Comparison of ENCODE assay signal across 8 cellular contexts in genomic region chr15:84653584-84653909, GRCh38. TPM values are rescaled to one million over a fixed set of nuclear protein-coding genes. Genes with fewer than 3 reads are reported as not detected.
DNase-seq lines count a peak whose midpoint lies in the region; ATAC-seq, FAIRE-seq and TF ChIP-seq lines count a peak whose summit lies in the region.

No MANE protein-coding gene starts in this region.

- peaks cover 0 to 9% of the 10 kb centered on the region in 2 experiments; a peak in 2 of 4 replicates for H3K79me2 ChIP-seq in H1 (ENCODE audit: control insufficient read depth in 1 of 2, insufficient read depth in 2 of 2, low read length in 2 of 2)

- TF ChIP-seq CTCF in CD4-positive, alpha-beta T cell (IDR thresholded peaks at IDR 0.05), result no peak
- TF ChIP-seq CTCF in NB4 (IDR thresholded peaks at IDR 0.05; ENCODE audit: low read depth, low read length) (no peak), H1 (IDR thresholded peaks at IDR 0.05; ENCODE audit: control extremely low read depth in 1 of 3, insufficient read depth in 1 of 3, low read depth in 1 of 3, low read length in 3 of 3) (no peak)

- H2AK5ac ChIP-seq in H1 (ENCODE audit: low read depth, low read length), result peak overlapping the region; percentile 54
- no peak overlapping the region for H2AK5ac ChIP-seq in neuronal stem cell (ENCODE audit: low read depth, low read length)

- H3K4me3 Mint-ChIP-seq in CD4-positive, alpha-beta T cell, result peak overlapping the region; percentile 99

- H2AFZ ChIP-seq in H1 (ENCODE audit: low read length) (no peak overlapping the region; the same call in 1 of the 2 replicates), neuronal stem cell (ENCODE audit: low read length) (peak overlapping the region; percentile 93)

- peak overlapping the region; percentile 82 for H3K27ac ChIP-seq in CD4-positive, alpha-beta T cell (ENCODE audit: low read depth, low read length)
- H3K27ac ChIP-seq in H1 (ENCODE audit: low read depth, low read length) (peak overlapping the region; percentile 87), neuronal stem cell (replicated peaks; ENCODE audit: low read length) (peak overlapping the region; percentile 20)

- no peak for DNase-seq in CD4-positive, alpha-beta T cell
- DNase-seq in NB4 (ENCODE audit: low read depth), result no peak
- DNase-seq in H1 (ENCODE audit: low read depth in 1 of 2, low spot score in 2 of 2), result no peak
- no peak for DNase-seq in neuronal stem cell (ENCODE audit: low spot score)
- DNase-seq in dedifferentiated amniotic fluid mesenchymal stem cell (ENCODE audit: extremely low spot score), result no peak
- DNase-seq in HuH-7.5 (ENCODE audit: low spot score), result no peak
- DNase-seq in HT-29 (ENCODE audit: low spot score), result no peak
- DNase-seq in activated CD4-positive, alpha-beta T cell treated with anti-CD3 and anti-CD28 coated beads, Interleukin-2, amount 50 U/mL, for 4 hours, result no peak

- peak overlapping the region; percentile 98 to 99 for H3K4me2 ChIP-seq in H1 (ENCODE audit: insufficient read depth in 1 of 2, low read depth in 2 of 2, low read length in 2 of 2)
- H3K4me2 ChIP-seq in neuronal stem cell (ENCODE audit: insufficient read depth, low read length, poor library complexity, severe bottlenecking), result peak overlapping the region; percentile 78

- no peak for TF ChIP-seq EP300 in H1 (IDR thresholded peaks at IDR 0.05; ENCODE audit: borderline replicate concordance in 1 of 2, low read depth in 2 of 2, low read length in 2 of 2)

- H4K5ac ChIP-seq in H1 (ENCODE audit: insufficient read length, low read depth, low read length), result no peak overlapping the region

- H4K91ac ChIP-seq in H1 (replicated peaks; ENCODE audit: insufficient read length, low read length) (peak overlapping the region; percentile 36), neuronal stem cell (ENCODE audit: low read depth, low read length, poor library complexity) (no peak overlapping the region)

- no peaks in the 10 kb centered on the region for H3K27me3 ChIP-seq in CD4-positive, alpha-beta T cell (ENCODE audit: control insufficient read depth, insufficient read depth, low read length)
- H3K27me3 ChIP-seq in H1 (replicated peaks in 1 of 4; ENCODE audit: control insufficient read depth in 3 of 4, extremely low read depth in 1 of 4, insufficient read depth in 3 of 4, low read length in 3 of 4), result peaks cover 0 to 13% (median 9%) of the 10 kb centered on the region in 4 experiments; a peak in 5 of 7 replicates
- peaks cover 0 to 4% (median 0%) of the 10 kb centered on the region in 3 experiments for H3K27me3 ChIP-seq in neuronal stem cell (ENCODE audit: control insufficient read depth in 3 of 3, insufficient read depth in 3 of 3, low read depth in 1 of 3, low read length in 3 of 3)

- H2BK120ac ChIP-seq in H1 (replicated peaks; ENCODE audit: low read depth, low read length) (no peak overlapping the region), neuronal stem cell (ENCODE audit: low read depth, low read length) (no peak overlapping the region)

- H3K36me3 Mint-ChIP-seq in CD4-positive, alpha-beta T cell (ENCODE audit: low read depth), result peaks cover 27% of the 10 kb centered on the region

- H2BK15ac ChIP-seq in H1 (ENCODE audit: low read length), result no peak overlapping the region
- H2BK15ac ChIP-seq in neuronal stem cell (ENCODE audit: low read length), result no peak overlapping the region

- H2BK5ac ChIP-seq in H1 (ENCODE audit: low read depth, low read length) (peak overlapping the region; percentile 93), neuronal stem cell (ENCODE audit: low read length) (peak overlapping the region; percentile 79)

- no peak for TF ChIP-seq RAD21 in H1 (IDR thresholded peaks at IDR 0.05 in 1 of 2, conservative IDR thresholded peaks at IDR 0.05 in 1 of 2; ENCODE audit: low read depth in 2 of 2, low read length in 2 of 2)

- no peak overlapping the region for H3K56ac ChIP-seq in H1 (replicated peaks; ENCODE audit: insufficient read length, low read depth, low read length)

- H3K4me3 ChIP-seq in NB4 (ENCODE audit: low read depth, low read length) (peak overlapping the region; percentile 93), H1 (ENCODE audit: extremely low read depth in 1 of 4, insufficient read depth in 2 of 4, low read depth in 3 of 4, low read length in 4 of 4) (peak overlapping the region; percentile 86 to 100 (median 95)), neuronal stem cell (ENCODE audit: low read length in 2 of 2) (peak overlapping the region; percentile 82 to 88)

- peak overlapping the region; percentile 90; the same call in 1 of the 2 replicates for H4K8ac ChIP-seq in H1 (ENCODE audit: extremely low read depth, insufficient read depth, low read length)
- H4K8ac ChIP-seq in neuronal stem cell (ENCODE audit: low read depth, low read length), result no peak overlapping the region

- TF ChIP-seq POLR2A in NB4 (IDR thresholded peaks at IDR 0.05; ENCODE audit: extremely low read depth, insufficient read length) (no peak), H1 (IDR thresholded peaks at IDR 0.05; ENCODE audit: control extremely low read depth in 1 of 2, low read depth in 2 of 2, low read length in 2 of 2) (no peak)

- H3K4me1 ChIP-seq in H1 (replicated peaks in 1 of 4; ENCODE audit: control insufficient read depth in 3 of 4, insufficient read depth in 4 of 4, low read length in 3 of 4) (peaks cover 0 to 19% (median 10%) of the 10 kb centered on the region in 4 experiments; a peak in 6 of 7 replicates), neuronal stem cell (ENCODE audit: control insufficient read depth in 2 of 2, insufficient read depth in 1 of 2, low read depth in 1 of 2, low read length in 2 of 2) (peaks cover 2 to 9% of the 10 kb centered on the region in 2 donors)

- H3K14ac ChIP-seq in H1 (ENCODE audit: insufficient read length), result no peak overlapping the region
- peak overlapping the region; percentile 87 for H3K14ac ChIP-seq in neuronal stem cell (ENCODE audit: low read length)

- peaks cover 10% of the 10 kb centered on the region for H3K23me2 ChIP-seq in H1 (ENCODE audit: low read depth, low read length)

- H3K23ac ChIP-seq in H1 (ENCODE audit: insufficient read length), result no peak overlapping the region
- H3K23ac ChIP-seq in neuronal stem cell (ENCODE audit: low read depth, low read length, poor library complexity), result peak overlapping the region; percentile 96

- H3K4ac ChIP-seq in H1 (replicated peaks; ENCODE audit: insufficient read length, low read depth, low read length) (peak overlapping the region; percentile 63), neuronal stem cell (ENCODE audit: low read length) (no peak overlapping the region)

- no peak for FAIRE-seq in H1 (lab: Jason Lieb, UNC)

- H3K36me3 ChIP-seq in H1 (ENCODE audit: control insufficient read depth in 2 of 4, insufficient read depth in 4 of 4, low read length in 3 of 4) (peaks cover 7 to 36% (median 16%) of the 10 kb centered on the region in 4 experiments; a peak in 6 of 8 replicates), neuronal stem cell (replicated peaks in 1 of 2; ENCODE audit: control insufficient read depth in 2 of 2, insufficient read depth in 2 of 2, low read length in 2 of 2) (peaks cover 18 to 54% of the 10 kb centered on the region in 2 donors)

- H3K27ac Mint-ChIP-seq in CD4-positive, alpha-beta T cell, result peak overlapping the region; percentile 93

- H3K18ac ChIP-seq in H1 (ENCODE audit: extremely low read depth, low read length) (no peak overlapping the region; the same call in 1 of the 2 replicates), neuronal stem cell (ENCODE audit: low read length) (peak overlapping the region; percentile 98)

- no peak overlapping the region for H2BK12ac ChIP-seq in H1 (ENCODE audit: low read depth, low read length)
- H2BK12ac ChIP-seq in neuronal stem cell (ENCODE audit: low read length), result no peak overlapping the region

- no peaks in the 10 kb centered on the region for H3K9me3 Mint-ChIP-seq in CD4-positive, alpha-beta T cell

- H3K9me3 ChIP-seq in CD4-positive, alpha-beta T cell (ENCODE audit: control insufficient read depth, low read length), result no peaks in the 10 kb centered on the region
- H3K9me3 ChIP-seq in H1 (ENCODE audit: insufficient read depth in 2 of 2, low read depth in 1 of 2, low read length in 1 of 2) (no peaks in the 10 kb centered on the region), neuronal stem cell (replicated peaks in 1 of 2; ENCODE audit: control insufficient read depth in 2 of 2, insufficient read depth in 1 of 2, low read depth in 1 of 2, low read length in 2 of 2) (no peaks in the 10 kb centered on the region)

- H3K9ac ChIP-seq in H1 (replicated peaks in 1 of 4; ENCODE audit: extremely low read depth in 1 of 4, low read depth in 3 of 4, low read length in 3 of 4), result peak overlapping the region; percentile 84 to 95 (median 94)
- peak overlapping the region; percentile 98 for H3K9ac ChIP-seq in neuronal stem cell (ENCODE audit: low read depth, low read length, poor library complexity)

- H4K20me1 ChIP-seq in H1 (replicated peaks in 1 of 2; ENCODE audit: control insufficient read depth in 1 of 2, insufficient read depth in 2 of 2, low read length in 2 of 2), result peaks cover 0 to 2% of the 10 kb centered on the region in 2 experiments

- intact Hi-C loops in CD4-positive, alpha-beta T cell (cut with DNase I, micrococcal nuclease), result loop anchor here in 1 of 2 experiments (1.0 to 10.0 kb wide), 4 partner anchors 21 to 1141 kb away; partner anchors contain the start of gene KLHL25

- POLR2A ChIA-PET in CD4-positive, alpha-beta T cell (lab: Charles Lee), result interaction anchor here (0.6 to 6.9 kb wide), 27 partner anchors 9 to 335 kb away, joined by 3 to 79 read pairs (median 5); partner anchors contain the start of genes PDE8A, SEC11A, ZNF592 and ZSCAN2
- POLR2A ChIA-PET in H1 (lab: Charles Lee; ENCODE audit: partially characterized antibody), result interaction anchor here (1.0 to 3.8 kb wide), 20 partner anchors 9 to 164 kb away, joined by 3 to 38 read pairs (median 5); partner anchors contain the start of genes ALPK3 and ZSCAN2

- H2BK20ac ChIP-seq in H1 (ENCODE audit: low read length), result no peak overlapping the region

- H3K79me1 ChIP-seq in H1 (ENCODE audit: low read depth, low read length), result peaks cover 3% of the 10 kb centered on the region; the same call in 1 of the 2 replicates
- peaks cover 11% of the 10 kb centered on the region for H3K79me1 ChIP-seq in neuronal stem cell (ENCODE audit: low read depth, low read length)

- H3K27me3 Mint-ChIP-seq in CD4-positive, alpha-beta T cell, result no peaks in the 10 kb centered on the region

- CTCF ChIA-PET in CD4-positive, alpha-beta T cell (lab: Charles Lee), result interaction anchor here (0.9 to 2.1 kb wide), 7 partner anchors 16 to 275 kb away, joined by 3 to 8 read pairs (median 4); partner anchors contain the start of gene ZSCAN2
- CTCF ChIA-PET in H1 (lab: Charles Lee; ENCODE audit: partially characterized antibody), result interaction anchor here (0.6 to 10.6 kb wide), 15 partner anchors 14 to 643 kb away, joined by 3 to 86 read pairs (median 4); partner anchors contain the start of gene ZSCAN2

- no peak for ATAC-seq in CD4-positive, alpha-beta T cell (ENCODE audit: poor library complexity)

- 43% methylated on average over 7 of the region's 7 CpGs; no CpG with 5 or more reads in 1 of the 2 experiments for WGBS in H1 (ENCODE audit: extremely low coverage in 1 of 2, insufficient coverage in 1 of 2, insufficient read length in 1 of 2, insufficient replicate concordance in 2 of 2, low coverage in 1 of 2, low lambda C conversion rate in 2 of 2, missing lambda C conversion rate in 1 of 2), 2 experiments
- no CpG with 5 or more reads among the region's 7 CpGs for WGBS in neuronal stem cell (ENCODE audit: extremely low coverage in 2 of 2, insufficient read length in 2 of 2, insufficient replicate concordance in 1 of 2), 2 donors

- peaks cover 51% of the 10 kb centered on the region for H3K4me1 Mint-ChIP-seq in CD4-positive, alpha-beta T cell (ENCODE audit: low read depth)

RNA-seq across cellular contexts. Expression of gene WDR73, which starts 0.5 kb away (rescaled TPM):
- 10 to 100 TPM; 17.8 to 23.7 TPM for total RNA-seq in CD4-positive, alpha-beta T cell
- 21.0 and 23.1 TPM in 2 replicates for total RNA-seq in H1 (2021; fragmentation: NEBNext Ultra II Directional; extraction: Animal tissue kit (Norgen Biotek cat#: 25700))
- 21.4 and 22.7 TPM in 2 replicates for polyA plus RNA-seq in H1 (2011; rRNA removed)
- 26.5 TPM for polyA plus RNA-seq in H1 (2011; cell fraction: cytosol; rRNA removed)
- 35.3 TPM for polyA plus RNA-seq in H1 (2011; cell fraction: nucleus; rRNA removed)
- 23.4 to 28.2 TPM (median 26.3 TPM) in 4 replicates for polyA plus RNA-seq in H1 (2012, experiment 1 of 2)
- 12.4 TPM for polyA plus RNA-seq in H1 (2012, experiment 2 of 2)
- polyA plus RNA-seq in H1 (2013, experiment 1 of 2), result 17.0 TPM
- polyA plus RNA-seq in H1 (2013, experiment 2 of 2), result 15.0 TPM
- 30.2 and 37.8 TPM in 2 replicates for polyA minus RNA-seq in H1 (2011; rRNA and poly(A)+ RNA removed)
- polyA minus RNA-seq in H1 (2011; cell fraction: cytosol; rRNA and poly(A)+ RNA removed), result 12.8 TPM
- polyA minus RNA-seq in H1 (2011; cell fraction: nucleus; rRNA and poly(A)+ RNA removed), result 27.3 TPM
- 17.7 TPM for polyA plus RNA-seq in neuronal stem cell (2013, experiment 1 of 2)
- 19.6 TPM for polyA plus RNA-seq in neuronal stem cell (2013, experiment 2 of 2)
- total RNA-seq in HT-29 (2014; rRNA removed; shearing (Covaris generic)), result 39.9 and 41.2 TPM in 2 replicates

RNA-seq across cellular contexts. Expression of gene NMB, which starts 4.5 kb away (rescaled TPM):
- 1 to 10 TPM; 2.2 to 3.7 TPM for total RNA-seq in CD4-positive, alpha-beta T cell
- 9.3 and 12.4 TPM in 2 replicates for total RNA-seq in H1 (2021; fragmentation: NEBNext Ultra II Directional; extraction: Animal tissue kit (Norgen Biotek cat#: 25700))
- 13.6 and 13.7 TPM in 2 replicates for polyA plus RNA-seq in H1 (2011; rRNA removed)
- 9.7 TPM for polyA plus RNA-seq in H1 (2011; cell fraction: cytosol; rRNA removed)
- 10.6 TPM for polyA plus RNA-seq in H1 (2011; cell fraction: nucleus; rRNA removed)
- 12.4 to 14.5 TPM (median 13.5 TPM) in 4 replicates for polyA plus RNA-seq in H1 (2012, experiment 1 of 2)
- 15.5 TPM for polyA plus RNA-seq in H1 (2012, experiment 2 of 2)
- 18.2 TPM for polyA plus RNA-seq in H1 (2013, experiment 1 of 2)
- polyA plus RNA-seq in H1 (2013, experiment 2 of 2), result 20.3 TPM
- 2.4 and 3.3 TPM in 2 replicates for polyA minus RNA-seq in H1 (2011; rRNA and poly(A)+ RNA removed)
- 3.9 TPM for polyA minus RNA-seq in H1 (2011; cell fraction: cytosol; rRNA and poly(A)+ RNA removed)
- 5.5 TPM for polyA minus RNA-seq in H1 (2011; cell fraction: nucleus; rRNA and poly(A)+ RNA removed)
- 7.4 TPM for polyA plus RNA-seq in neuronal stem cell (2013, experiment 1 of 2)
- 6.4 TPM for polyA plus RNA-seq in neuronal stem cell (2013, experiment 2 of 2)
- 96.2 and 97.9 TPM in 2 replicates for total RNA-seq in HT-29 (2014; rRNA removed; shearing (Covaris generic))

RNA-seq across cellular contexts. Expression of gene ZSCAN2, which starts 52.7 kb away (rescaled TPM):
- total RNA-seq in CD4-positive, alpha-beta T cell, result 1 to 10 TPM; 3.8 to 5.0 TPM
- 37.3 and 52.4 TPM in 2 replicates for total RNA-seq in H1 (2021; fragmentation: NEBNext Ultra II Directional; extraction: Animal tissue kit (Norgen Biotek cat#: 25700))
- polyA plus RNA-seq in H1 (2011; rRNA removed), result 22.8 and 23.6 TPM in 2 replicates
- 29.9 TPM for polyA plus RNA-seq in H1 (2011; cell fraction: cytosol; rRNA removed)
- 27.6 TPM for polyA plus RNA-seq in H1 (2011; cell fraction: nucleus; rRNA removed)
- polyA plus RNA-seq in H1 (2012, experiment 1 of 2), result 32.9 to 34.2 TPM (median 33.4 TPM) in 4 replicates
- 21.4 TPM for polyA plus RNA-seq in H1 (2012, experiment 2 of 2)
- 30.3 TPM for polyA plus RNA-seq in H1 (2013, experiment 1 of 2)
- polyA plus RNA-seq in H1 (2013, experiment 2 of 2), result 30.0 TPM
- 41.6 and 47.8 TPM in 2 replicates for polyA minus RNA-seq in H1 (2011; rRNA and poly(A)+ RNA removed)
- 20.1 TPM for polyA minus RNA-seq in H1 (2011; cell fraction: cytosol; rRNA and poly(A)+ RNA removed)
- 32.6 TPM for polyA minus RNA-seq in H1 (2011; cell fraction: nucleus; rRNA and poly(A)+ RNA removed)
- polyA plus RNA-seq in neuronal stem cell (2013, experiment 1 of 2), result 7.7 TPM
- 8.2 TPM for polyA plus RNA-seq in neuronal stem cell (2013, experiment 2 of 2)
- 9.7 and 14.1 TPM in 2 replicates for total RNA-seq in HT-29 (2014; rRNA removed; shearing (Covaris generic))

Comparison
In these comparisons a context has a peak if more than half of its experiments do, and no peak if none do; other contexts are left out.
1. H3K27ac ChIP-seq: peak in every context shown above with its lines; median percentile 87 in H1; 82 in CD4-positive, alpha-beta T cell; 20 in neuronal stem cell.